Comparison of ENCODE assay signal across 1 cellular context in genomic region chr9:35646583-35647265, GRCh38.
TF ChIP-seq lines count a peak whose summit lies in the region.

No MANE protein-coding gene starts in this region.

TF ChIP-seq in K562, 482 proteins besides CTCF, POLR2A, EP300 and RAD21 (continued from another document and continues in another):
- no peak for TF ChIP-seq MLX (CRISPR knock-in tag; conservative IDR thresholded peaks at IDR 0.05)
- TF ChIP-seq ESRRB (CRISPR knock-in tag; IDR thresholded peaks at IDR 0.05; ENCODE audit: borderline replicate concordance): no peak
- TF ChIP-seq, protein P1, sequence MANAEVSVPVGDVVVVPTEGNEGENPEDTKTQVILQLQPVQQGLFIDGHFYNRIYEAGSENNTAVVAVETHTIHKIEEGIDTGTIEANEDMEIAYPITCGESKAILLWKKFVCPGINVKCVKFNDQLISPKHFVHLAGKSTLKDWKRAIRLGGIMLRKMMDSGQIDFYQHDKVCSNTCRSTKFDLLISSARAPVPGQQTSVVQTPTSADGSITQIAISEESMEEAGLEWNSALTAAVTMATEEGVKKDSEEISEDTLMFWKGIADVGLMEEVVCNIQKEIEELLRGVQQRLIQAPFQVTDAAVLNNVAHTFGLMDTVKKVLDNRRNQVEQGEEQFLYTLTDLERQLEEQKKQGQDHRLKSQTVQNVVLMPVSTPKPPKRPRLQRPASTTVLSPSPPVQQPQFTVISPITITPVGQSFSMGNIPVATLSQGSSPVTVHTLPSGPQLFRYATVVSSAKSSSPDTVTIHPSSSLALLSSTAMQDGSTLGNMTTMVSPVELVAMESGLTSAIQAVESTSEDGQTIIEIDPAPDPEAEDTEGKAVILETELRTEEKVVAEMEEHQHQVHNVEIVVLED (CRISPR knock-in tag; IDR thresholded peaks at IDR 0.05): peak; percentile 26; the same call in 1 of the 2 replicates
- TF ChIP-seq FOSL1 (tag; conservative IDR thresholded peaks at IDR 0.05): no peak
- peak; percentile 31 for TF ChIP-seq TAF1 (IDR thresholded peaks at IDR 0.05; ENCODE audit: control insufficient read depth, extremely low read depth, insufficient read depth, low read length, severe bottlenecking)
- TF ChIP-seq BDP1 (IDR thresholded peaks at IDR 0.05; ENCODE audit: insufficient read depth, insufficient read length): no peak
- no peak for TF ChIP-seq PCBP2 (IDR thresholded peaks at IDR 0.05; ENCODE audit: low read depth, low read length, poor library complexity, severe bottlenecking)
- no peak for TF ChIP-seq BACH1 (tag; IDR thresholded peaks at IDR 0.05)
- TF ChIP-seq DDX20 (tag; IDR thresholded peaks at IDR 0.05; ENCODE audit: low read depth): no peak
- peak; percentile 83 for TF ChIP-seq ZFX (CRISPR knock-in tag; IDR thresholded peaks at IDR 0.05)
- TF ChIP-seq JUNB (CRISPR knock-in tag; conservative IDR thresholded peaks at IDR 0.05): no peak
- no peak for TF ChIP-seq OTX1 (CRISPR knock-in tag; IDR thresholded peaks at IDR 0.05)
- TF ChIP-seq, protein P2, sequence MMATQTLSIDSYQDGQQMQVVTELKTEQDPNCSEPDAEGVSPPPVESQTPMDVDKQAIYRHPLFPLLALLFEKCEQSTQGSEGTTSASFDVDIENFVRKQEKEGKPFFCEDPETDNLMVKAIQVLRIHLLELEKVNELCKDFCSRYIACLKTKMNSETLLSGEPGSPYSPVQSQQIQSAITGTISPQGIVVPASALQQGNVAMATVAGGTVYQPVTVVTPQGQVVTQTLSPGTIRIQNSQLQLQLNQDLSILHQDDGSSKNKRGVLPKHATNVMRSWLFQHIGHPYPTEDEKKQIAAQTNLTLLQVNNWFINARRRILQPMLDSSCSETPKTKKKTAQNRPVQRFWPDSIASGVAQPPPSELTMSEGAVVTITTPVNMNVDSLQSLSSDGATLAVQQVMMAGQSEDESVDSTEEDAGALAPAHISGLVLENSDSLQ (IDR thresholded peaks at IDR 0.05): no peak
- TF ChIP-seq, protein P3, sequence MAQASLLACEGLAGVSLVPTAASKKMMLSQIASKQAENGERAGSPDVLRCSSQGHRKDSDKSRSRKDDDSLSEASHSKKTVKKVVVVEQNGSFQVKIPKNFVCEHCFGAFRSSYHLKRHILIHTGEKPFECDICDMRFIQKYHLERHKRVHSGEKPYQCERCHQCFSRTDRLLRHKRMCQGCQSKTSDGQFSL (CRISPR knock-in tag; IDR thresholded peaks at IDR 0.05): no peak
- TF ChIP-seq, protein P3 (tag; IDR thresholded peaks at IDR 0.05): no peak
- no peak for TF ChIP-seq SETDB1 (IDR thresholded peaks at IDR 0.05; ENCODE audit: low read length)
- TF ChIP-seq, protein P4, sequence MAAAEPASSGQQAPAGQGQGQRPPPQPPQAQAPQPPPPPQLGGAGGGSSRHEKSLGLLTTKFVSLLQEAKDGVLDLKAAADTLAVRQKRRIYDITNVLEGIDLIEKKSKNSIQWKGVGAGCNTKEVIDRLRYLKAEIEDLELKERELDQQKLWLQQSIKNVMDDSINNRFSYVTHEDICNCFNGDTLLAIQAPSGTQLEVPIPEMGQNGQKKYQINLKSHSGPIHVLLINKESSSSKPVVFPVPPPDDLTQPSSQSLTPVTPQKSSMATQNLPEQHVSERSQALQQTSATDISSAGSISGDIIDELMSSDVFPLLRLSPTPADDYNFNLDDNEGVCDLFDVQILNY (CRISPR knock-in tag; IDR thresholded peaks at IDR 0.05): no peak
- TF ChIP-seq ZNF699 (CRISPR knock-in tag; IDR thresholded peaks at IDR 0.05; ENCODE audit: insufficient replicate concordance): no peak
- TF ChIP-seq MYC (IDR thresholded peaks at IDR 0.05; ENCODE audit: low read depth, low read length): peak; percentile 25; the same call in 1 of the 2 replicates
- no peak for TF ChIP-seq MYC (CRISPR knock-in tag; IDR thresholded peaks at IDR 0.05; ENCODE audit: borderline replicate concordance, low read depth)
- 0 out of 2 replicates have a peak, but pooled peaks have one; percentile 3 for TF ChIP-seq JUND (IDR thresholded peaks at IDR 0.05; ENCODE audit: borderline replicate concordance, low read depth, low read length)
- TF ChIP-seq JUND (tag; IDR thresholded peaks at IDR 0.05; ENCODE audit: borderline replicate concordance, low read depth, low read length): no peak; the same call in 2 of the 3 replicates
- TF ChIP-seq, protein P5, sequence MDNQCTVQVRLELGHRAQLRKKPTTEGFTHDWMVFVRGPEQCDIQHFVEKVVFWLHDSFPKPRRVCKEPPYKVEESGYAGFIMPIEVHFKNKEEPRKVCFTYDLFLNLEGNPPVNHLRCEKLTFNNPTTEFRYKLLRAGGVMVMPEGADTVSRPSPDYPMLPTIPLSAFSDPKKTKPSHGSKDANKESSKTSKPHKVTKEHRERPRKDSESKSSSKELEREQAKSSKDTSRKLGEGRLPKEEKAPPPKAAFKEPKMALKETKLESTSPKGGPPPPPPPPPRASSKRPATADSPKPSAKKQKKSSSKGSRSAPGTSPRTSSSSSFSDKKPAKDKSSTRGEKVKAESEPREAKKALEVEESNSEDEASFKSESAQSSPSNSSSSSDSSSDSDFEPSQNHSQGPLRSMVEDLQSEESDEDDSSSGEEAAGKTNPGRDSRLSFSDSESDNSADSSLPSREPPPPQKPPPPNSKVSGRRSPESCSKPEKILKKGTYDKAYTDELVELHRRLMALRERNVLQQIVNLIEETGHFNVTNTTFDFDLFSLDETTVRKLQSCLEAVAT (IDR thresholded peaks at IDR 0.05): no peak
- no peak for TF ChIP-seq CBX8 (IDR thresholded peaks at IDR 0.05; ENCODE audit: borderline replicate concordance, extremely low read depth, low read depth, low read length, poor library complexity, severe bottlenecking)
- 0 out of 2 replicates have a peak, but pooled peaks have one; percentile 21 for TF ChIP-seq ZNF592 (IDR thresholded peaks at IDR 0.05)
- TF ChIP-seq NRF1 (conservative IDR thresholded peaks at IDR 0.05 in 1 of 2, IDR thresholded peaks at IDR 0.05 in 1 of 2): peak; percentile 90 to 92
- TF ChIP-seq MBD2 (IDR thresholded peaks at IDR 0.05; ENCODE audit: borderline replicate concordance, low read depth): peak; percentile 28; the same call in 1 of the 2 replicates
- TF ChIP-seq KAT2B (IDR thresholded peaks at IDR 0.05; ENCODE audit: low read depth, low read length): no peak
- no peak for TF ChIP-seq ZNF785 (CRISPR knock-in tag; IDR thresholded peaks at IDR 0.05)
- no peak for TF ChIP-seq CBFB (CRISPR knock-in tag; IDR thresholded peaks at IDR 0.05)
- TF ChIP-seq COPS2 (conservative IDR thresholded peaks at IDR 0.05): no peak
- TF ChIP-seq, protein P6, sequence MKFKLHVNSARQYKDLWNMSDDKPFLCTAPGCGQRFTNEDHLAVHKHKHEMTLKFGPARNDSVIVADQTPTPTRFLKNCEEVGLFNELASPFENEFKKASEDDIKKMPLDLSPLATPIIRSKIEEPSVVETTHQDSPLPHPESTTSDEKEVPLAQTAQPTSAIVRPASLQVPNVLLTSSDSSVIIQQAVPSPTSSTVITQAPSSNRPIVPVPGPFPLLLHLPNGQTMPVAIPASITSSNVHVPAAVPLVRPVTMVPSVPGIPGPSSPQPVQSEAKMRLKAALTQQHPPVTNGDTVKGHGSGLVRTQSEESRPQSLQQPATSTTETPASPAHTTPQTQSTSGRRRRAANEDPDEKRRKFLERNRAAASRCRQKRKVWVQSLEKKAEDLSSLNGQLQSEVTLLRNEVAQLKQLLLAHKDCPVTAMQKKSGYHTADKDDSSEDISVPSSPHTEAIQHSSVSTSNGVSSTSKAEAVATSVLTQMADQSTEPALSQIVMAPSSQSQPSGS (CRISPR knock-in tag; IDR thresholded peaks at IDR 0.05): no peak
- no peak for TF ChIP-seq ZNF584 (CRISPR knock-in tag; IDR thresholded peaks at IDR 0.05; ENCODE audit: low read depth)
- TF ChIP-seq, protein P7, sequence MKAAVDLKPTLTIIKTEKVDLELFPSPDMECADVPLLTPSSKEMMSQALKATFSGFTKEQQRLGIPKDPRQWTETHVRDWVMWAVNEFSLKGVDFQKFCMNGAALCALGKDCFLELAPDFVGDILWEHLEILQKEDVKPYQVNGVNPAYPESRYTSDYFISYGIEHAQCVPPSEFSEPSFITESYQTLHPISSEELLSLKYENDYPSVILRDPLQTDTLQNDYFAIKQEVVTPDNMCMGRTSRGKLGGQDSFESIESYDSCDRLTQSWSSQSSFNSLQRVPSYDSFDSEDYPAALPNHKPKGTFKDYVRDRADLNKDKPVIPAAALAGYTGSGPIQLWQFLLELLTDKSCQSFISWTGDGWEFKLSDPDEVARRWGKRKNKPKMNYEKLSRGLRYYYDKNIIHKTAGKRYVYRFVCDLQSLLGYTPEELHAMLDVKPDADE (conservative IDR thresholded peaks at IDR 0.05; ENCODE audit: control insufficient read depth, low read depth, low read length): peak; percentile 53; the same call in 1 of the 2 replicates
- TF ChIP-seq CBX5 (IDR thresholded peaks at IDR 0.05; ENCODE audit: borderline replicate concordance, low read depth): no peak
- peak; percentile 84 for TF ChIP-seq HMGN3 (IDR thresholded peaks at IDR 0.05; ENCODE audit: borderline replicate concordance, extremely low read depth, insufficient read length, low read depth, low read length)
- TF ChIP-seq RFX7 (CRISPR knock-in tag; IDR thresholded peaks at IDR 0.05): no peak
- no peak for TF ChIP-seq MEF2A (IDR thresholded peaks at IDR 0.05; ENCODE audit: control insufficient read depth, low read depth, low read length)
- TF ChIP-seq PTRF (tag; IDR thresholded peaks at IDR 0.05): no peak
- TF ChIP-seq HINFP (tag; conservative IDR thresholded peaks at IDR 0.05; ENCODE audit: low read depth): no peak
- peak; percentile 16; the same call in 1 of the 2 replicates for TF ChIP-seq ESRRA (IDR thresholded peaks at IDR 0.05; ENCODE audit: borderline replicate concordance, low read depth)
- TF ChIP-seq, protein P8, sequence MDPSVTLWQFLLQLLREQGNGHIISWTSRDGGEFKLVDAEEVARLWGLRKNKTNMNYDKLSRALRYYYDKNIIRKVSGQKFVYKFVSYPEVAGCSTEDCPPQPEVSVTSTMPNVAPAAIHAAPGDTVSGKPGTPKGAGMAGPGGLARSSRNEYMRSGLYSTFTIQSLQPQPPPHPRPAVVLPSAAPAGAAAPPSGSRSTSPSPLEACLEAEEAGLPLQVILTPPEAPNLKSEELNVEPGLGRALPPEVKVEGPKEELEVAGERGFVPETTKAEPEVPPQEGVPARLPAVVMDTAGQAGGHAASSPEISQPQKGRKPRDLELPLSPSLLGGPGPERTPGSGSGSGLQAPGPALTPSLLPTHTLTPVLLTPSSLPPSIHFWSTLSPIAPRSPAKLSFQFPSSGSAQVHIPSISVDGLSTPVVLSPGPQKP (CRISPR knock-in tag; IDR thresholded peaks at IDR 0.05): no peak
- no peak for TF ChIP-seq POLR3G (IDR thresholded peaks at IDR 0.05; ENCODE audit: extremely low read depth, insufficient read length, insufficient replicate concordance)
- no peak for TF ChIP-seq ZNF717 (CRISPR knock-in tag; IDR thresholded peaks at IDR 0.05)
- no peak for TF ChIP-seq ZNF408 (CRISPR knock-in tag; IDR thresholded peaks at IDR 0.05; ENCODE audit: low read depth)
- no peak for TF ChIP-seq TARDBP (IDR thresholded peaks at IDR 0.05)
- no peak for TF ChIP-seq CREB5 (CRISPR knock-in tag; IDR thresholded peaks at IDR 0.05)
- no peak for TF ChIP-seq KAT7 (CRISPR knock-in tag; IDR thresholded peaks at IDR 0.05; ENCODE audit: borderline replicate concordance)
